1 cellular context compared by ENCODE assay signal in genomic region chr17:17928422-17929386, GRCh38.
TF ChIP-seq lines count a peak whose summit lies in the region.

No MANE protein-coding gene starts in this region.

TF ChIP-seq in endothelial cell of umbilical vein, 7 proteins besides CTCF, POLR2A, EP300 and RAD21:
- no peak for TF ChIP-seq MYC (IDR thresholded peaks at IDR 0.05; ENCODE audit: low read depth, low read length)
- TF ChIP-seq MAX (IDR thresholded peaks at IDR 0.05; ENCODE audit: insufficient read depth, insufficient read length): no peak
- TF ChIP-seq EZH2 (IDR thresholded peaks at IDR 0.05; ENCODE audit: borderline replicate concordance, low read depth, low read length, severe bottlenecking): no peak
- TF ChIP-seq JUN (IDR thresholded peaks at IDR 0.05; ENCODE audit: borderline replicate concordance, insufficient read depth, insufficient read length, low read depth): no peak
- TF ChIP-seq POLR2AphosphoS5 (IDR thresholded peaks at IDR 0.05; ENCODE audit: insufficient read depth, low read depth, low read length): no peak
- TF ChIP-seq GATA2 (IDR thresholded peaks at IDR 0.05; ENCODE audit: insufficient read depth, insufficient read length, low read depth, low read length): no peak
- TF ChIP-seq FOS (IDR thresholded peaks at IDR 0.05; ENCODE audit: borderline replicate concordance, insufficient read depth, low read length): no peak
